Comparison of ENCODE assay signal across 8 cellular contexts in the genomic region with DNA sequence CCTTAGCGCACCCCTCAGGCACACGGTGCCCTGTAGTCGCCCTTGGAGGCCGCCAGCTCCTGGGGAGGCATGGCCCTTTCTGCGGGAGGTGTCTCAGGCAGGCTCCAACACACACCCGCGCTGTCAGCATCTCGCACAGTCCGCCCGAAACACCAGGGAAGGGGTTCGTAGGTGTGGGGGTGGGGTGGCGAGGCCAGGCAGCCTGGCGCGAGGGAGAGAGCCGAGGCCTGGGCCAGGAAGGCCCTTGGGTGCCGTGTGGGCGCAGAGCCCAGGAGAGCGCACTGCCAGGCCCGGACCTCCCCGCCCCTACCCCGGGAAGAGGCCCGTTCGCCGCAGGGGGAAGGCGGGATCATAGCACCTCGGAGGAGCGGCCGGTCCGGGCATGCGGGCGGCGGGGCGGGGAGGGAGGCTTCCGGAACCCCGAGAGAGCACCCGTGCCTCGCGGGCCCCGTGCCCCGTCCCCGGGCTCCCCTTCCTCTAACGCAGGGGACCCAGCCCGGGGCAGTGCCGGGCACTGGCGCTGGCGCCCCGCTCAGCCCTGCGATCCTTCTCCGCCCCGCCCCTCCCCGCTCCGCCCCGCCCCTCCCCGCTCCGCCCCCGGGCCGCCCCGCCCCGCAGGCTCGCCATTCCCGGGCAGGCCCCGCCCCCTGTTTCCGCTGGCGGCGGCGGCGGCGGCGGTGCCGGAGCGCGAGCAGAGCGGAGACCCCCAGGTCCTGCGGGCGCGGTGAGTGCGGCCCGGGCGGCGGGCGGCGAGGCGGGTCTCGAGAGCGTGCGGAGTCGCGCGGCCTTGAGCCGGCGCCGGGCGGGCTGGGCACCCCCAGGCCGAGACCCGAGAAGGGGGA. TPM values are rescaled to one million over a fixed set of nuclear protein-coding genes. Genes with fewer than 3 reads are reported as not detected.
DNase-seq lines count a peak whose midpoint lies in the region; ATAC-seq and TF ChIP-seq lines count a peak whose summit lies in the region.

A gene with protein sequence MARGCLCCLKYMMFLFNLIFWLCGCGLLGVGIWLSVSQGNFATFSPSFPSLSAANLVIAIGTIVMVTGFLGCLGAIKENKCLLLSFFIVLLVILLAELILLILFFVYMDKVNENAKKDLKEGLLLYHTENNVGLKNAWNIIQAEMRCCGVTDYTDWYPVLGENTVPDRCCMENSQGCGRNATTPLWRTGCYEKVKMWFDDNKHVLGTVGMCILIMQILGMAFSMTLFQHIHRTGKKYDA (plus strand): TSS at position 650 of the 842 bp plus-strand sequence. CDS start 123,815 bp downstream, outside the sequence.

- TF ChIP-seq POLR2A in NB4 (IDR thresholded peaks at IDR 0.05; ENCODE audit: extremely low read depth, insufficient read length): no peak

- peak within 1 kb of the TSS; percentile 89 for H3K4me2 ChIP-seq in GM23338

- H3K4me1 Mint-ChIP-seq in GM23338: peaks cover 8% of the 10 kb centered on the region
- H3K4me1 Mint-ChIP-seq in central memory CD8-positive, alpha-beta T cell: peaks cover 7% of the 10 kb centered on the region

- peaks cover 19% of the 10 kb centered on the region for H3K27me3 Mint-ChIP-seq in GM23338 (ENCODE audit: insufficient read depth, low read depth, poor library complexity)
- H3K27me3 Mint-ChIP-seq in central memory CD8-positive, alpha-beta T cell: peaks cover 8% of the 10 kb centered on the region

- TF ChIP-seq CTCF in GM23338 (conservative IDR thresholded peaks at IDR 0.05; ENCODE audit: low read depth in 2 of 2) (no peak), NB4 (IDR thresholded peaks at IDR 0.05; ENCODE audit: low read depth, low read length) (no peak), kidney epithelial cell (IDR thresholded peaks at IDR 0.05; ENCODE audit: insufficient read depth, low read length, poor library complexity, severe bottlenecking) (no peak)

- peak within 1 kb of the TSS; percentile 83 for H2AFZ ChIP-seq in GM23338

- no peaks in the 10 kb centered on the region for H3K9me2 ChIP-seq in GM23338 (ENCODE audit: insufficient read depth)

- H3K27ac ChIP-seq in GM23338 (ENCODE audit: low read depth): no peak within 1 kb of the TSS

- H3K27me3 ChIP-seq in GM23338 (ENCODE audit: insufficient read depth) (0 out of 2 replicates have a peak, but pooled peaks cover 9% of the 10 kb centered on the region), kidney epithelial cell (ENCODE audit: control insufficient read depth, insufficient read depth, low read length) (no peaks in the 10 kb centered on the region)

- H3K27ac Mint-ChIP-seq in GM23338: no peak within 1 kb of the TSS
- H3K27ac Mint-ChIP-seq in central memory CD8-positive, alpha-beta T cell (ENCODE audit: low read depth): no peak within 1 kb of the TSS

- H3K36me3 ChIP-seq in GM23338 (ENCODE audit: insufficient read depth) (no peaks in the 10 kb centered on the region), kidney epithelial cell (ENCODE audit: control insufficient read depth, insufficient read depth, low read length) (no peaks in the 10 kb centered on the region)

- H3K9me3 Mint-ChIP-seq in GM23338: no peaks in the 10 kb centered on the region; the same call in 2 of the 3 replicates
- no peaks in the 10 kb centered on the region for H3K9me3 Mint-ChIP-seq in central memory CD8-positive, alpha-beta T cell

- DNase-seq in DMS153 treated with DMSO at 0.1 percent for 48 hours (lab: John Stamatoyannopoulos, UW; ENCODE audit: unreplicated experiment) (peak; percentile 58), GM23338 (ENCODE audit: low spot score) (peak; percentile 76), NB4 (ENCODE audit: low read depth) (peak; percentile 30), kidney epithelial cell (ENCODE audit: low read depth) (no peak), SKM-1 treated with dmso at 0.1 percent for 144 hours (lab: John Stamatoyannopoulos, UW; ENCODE audit: unreplicated experiment) (no peak)
- DNase-seq in central memory CD8-positive, alpha-beta T cell (ENCODE audit: low spot score in 2 of 2): peak; percentile 19 to 41
- peak; percentile 73 for DNase-seq in stimulated activated CD4-positive, alpha-beta T cell treated with anti-CD3 and anti-CD28 coated beads, Interleukin-15, amount 100 ng/mL, for 24 hours

- peak within 1 kb of the TSS; percentile 76 for H3K4me3 ChIP-seq in GM23338
- no peak within 1 kb of the TSS for H3K4me3 ChIP-seq in NB4 (ENCODE audit: low read depth, low read length)
- peak within 1 kb of the TSS; percentile 76 for H3K4me3 ChIP-seq in kidney epithelial cell (ENCODE audit: low read depth, low read length)

- H4K20me1 ChIP-seq in GM23338 (replicated peaks; ENCODE audit: insufficient read depth): peaks cover 12% of the 10 kb centered on the region; the same call in 1 of the 2 replicates

- 0 out of 2 replicates have a peak, but pooled peaks cover 2% of the 10 kb centered on the region for H3F3A ChIP-seq in GM23338 (replicated peaks; ENCODE audit: low read depth)

- peak within 1 kb of the TSS; percentile 76 for H3K4me3 Mint-ChIP-seq in GM23338
- peak within 1 kb of the TSS; percentile 81 for H3K4me3 Mint-ChIP-seq in central memory CD8-positive, alpha-beta T cell

- peaks cover 12% of the 10 kb centered on the region; the same call in 1 of the 2 replicates for H3K4me1 ChIP-seq in GM23338 (ENCODE audit: insufficient read depth)

- peak; percentile 81 for ATAC-seq in GM23338
- peak; percentile 83 to 85 for ATAC-seq in activated CD4-positive, CD25-positive, alpha-beta regulatory T cell treated with anti-CD3 and anti-CD28 coated beads, Interleukin-2, amount 50 U/mL, for 24 hours
- ATAC-seq in central memory CD8-positive, alpha-beta T cell (replicated peaks; ENCODE audit: extremely low read depth, poor library complexity, severe bottlenecking): peak; percentile 57

- peaks cover 11% of the 10 kb centered on the region for H3K79me2 ChIP-seq in GM23338 (replicated peaks; ENCODE audit: insufficient read depth)

- 0 out of 3 replicates have a peak, but pooled peaks cover under 1% of the 10 kb centered on the region for H3K36me3 Mint-ChIP-seq in GM23338 (ENCODE audit: low read depth)
- H3K36me3 Mint-ChIP-seq in central memory CD8-positive, alpha-beta T cell (ENCODE audit: insufficient read depth): peaks cover 9% of the 10 kb centered on the region

TF ChIP-seq in GM23338, 12 proteins besides CTCF, POLR2A, EP300 and RAD21:
- TF ChIP-seq POLR2AphosphoS5 (IDR thresholded peaks at IDR 0.05; ENCODE audit: low read depth) (peak; percentile 68; the same call in 1 of the 2 replicates), JUNB (IDR thresholded peaks at IDR 0.05; ENCODE audit: unreplicated experiment) (no peak), ZNF114 (CRISPR knock-in tag; IDR thresholded peaks at IDR 0.05) (no peak)

RNA-seq across cellular contexts. Expression of the gene that starts here (rescaled TPM):
- total RNA-seq in GM23338 (2014; rRNA removed; shearing (Covaris generic)): 17.2 and 31.5 TPM in 2 replicates
- 5.1 and 6.0 TPM in 2 replicates for polyA plus RNA-seq in GM23338 (2016; fragmentation: Nextera tagmentation; extraction: Ambion mirVana)
- 17.7 and 18.5 TPM in 2 replicates for total RNA-seq in kidney epithelial cell

Comparison
In these comparisons a context has a peak if more than half of its experiments do, and no peak if none do; other contexts are left out.
1. DNase-seq: peak in DMS153 treated with DMSO at 0.1 percent for 48 hours (single experiment), GM23338 (single experiment), NB4 (single experiment), central memory CD8-positive, alpha-beta T cell (2 of 2) and stimulated activated CD4-positive, alpha-beta T cell treated with anti-CD3 and anti-CD28 coated beads, Interleukin-15, amount 100 ng/mL, for 24 hours (single experiment); none in kidney epithelial cell (single experiment) and SKM-1 treated with dmso at 0.1 percent for 144 hours (single experiment).
2. Peak in every context shown above with its lines, with median percentiles within 50 percentile points of each other: ATAC-seq.